19 cellular contexts compared by ENCODE assay signal in genomic region chr7:2730846-2731770, GRCh38. TPM values are rescaled to one million over a fixed set of nuclear protein-coding genes. Genes with fewer than 3 reads are reported as not detected.
DNase-seq lines count a peak whose midpoint lies in the region; ATAC-seq, FAIRE-seq and TF ChIP-seq lines count a peak whose summit lies in the region.
"Had no signal": no experiment of that assay in that cellular context is flagged by ENCODE, and none has a peak within 500 bp of the region (broad histone marks: within the 10 kb centered on the region; RNA-seq: fewer than 3 reads in every experiment).

No MANE protein-coding gene starts in this region.

- peak; percentile 56 for DNase-seq in right atrium auricular region (ENCODE audit: low spot score)
- no peak for DNase-seq in left ventricle myocardium superior
- DNase-seq in bronchial epithelial cell (ENCODE audit: low read depth) = peak; percentile 11
- no peak for DNase-seq in nephron progenitor cell
- no peak for DNase-seq in urothelium cell line (ENCODE audit: low spot score)
- no peak for DNase-seq in kidney tubule cell (ENCODE audit: low spot score)
- no peak for DNase-seq in medulla oblongata (ENCODE audit: extremely low spot score)
- DNase-seq: erythroblast, MG63, NCI-H1930, NCI-H748 treated with DMSO at 0.1 percent for 48 hours had no signal

- FAIRE-seq in bronchial epithelial cell (lab: Jason Lieb, UNC) (no peak), urothelium cell line (lab: Jason Lieb, UNC) (peak; percentile 44)
- FAIRE-seq: GM18507, GM19239, keratinocyte had no signal

- peak overlapping the region; percentile 93 for H3K27ac Mint-ChIP-seq in nephron progenitor cell

- no peak overlapping the region for H3K4me3 ChIP-seq in right atrium auricular region
- no peak overlapping the region for H3K4me3 ChIP-seq in bronchial epithelial cell (ENCODE audit: low read depth, low read length)
- H3K4me3 ChIP-seq: adrenal gland, MG63, psoas muscle, thyroid gland had no signal

- peaks cover 66% of the 10 kb centered on the region for H3K4me1 Mint-ChIP-seq in nephron progenitor cell

- no peaks in the 10 kb centered on the region for H3K9me3 Mint-ChIP-seq in nephron progenitor cell

- H3K27me3 ChIP-seq in right atrium auricular region (no peaks in the 10 kb centered on the region), bronchial epithelial cell (ENCODE audit: control insufficient read depth, insufficient read depth, low read length) (no peaks in the 10 kb centered on the region)
- H3K27me3 ChIP-seq: adrenal gland, MG63, thyroid gland had no signal

- H3K36me3 ChIP-seq in right atrium auricular region (peaks cover 25% of the 10 kb centered on the region), bronchial epithelial cell (ENCODE audit: control insufficient read depth, insufficient read depth, low read length) (peaks cover 4% of the 10 kb centered on the region)

- H3K27me3 Mint-ChIP-seq in nephron progenitor cell (ENCODE audit: low read depth, poor library complexity) = peaks cover under 1% of the 10 kb centered on the region

- ATAC-seq in left ventricle myocardium superior (no peak), HG02884 (IDR thresholded peaks at IDR 0.05; ENCODE audit: unreplicated experiment) (no peak)
- ATAC-seq: Panc1 had no signal

- peaks cover 53% of the 10 kb centered on the region for H3K36me3 Mint-ChIP-seq in nephron progenitor cell (ENCODE audit: low read depth)

- H3K27ac ChIP-seq in right atrium auricular region = peak overlapping the region in 1 of 2 donors; percentile 69
- H3K27ac ChIP-seq: adrenal gland, thyroid gland had no signal

- no peak overlapping the region for H3K4me3 Mint-ChIP-seq in nephron progenitor cell

- TF ChIP-seq CTCF in right atrium auricular region (IDR thresholded peaks at IDR 0.05) (no peak), bronchial epithelial cell (IDR thresholded peaks at IDR 0.05; ENCODE audit: insufficient read depth, low read length, severe bottlenecking) (no peak), nephron progenitor cell (IDR thresholded peaks at IDR 0.05) (no peak)

- peaks cover 0 to 59% of the 10 kb centered on the region in 2 donors for H3K4me1 ChIP-seq in right atrium auricular region
- H3K4me1 ChIP-seq: thyroid gland had no signal

- H3K9me3 ChIP-seq in right atrium auricular region = no peaks in the 10 kb centered on the region
- H3K9me3 ChIP-seq: adrenal gland, MG63, psoas muscle, thyroid gland had no signal

- intact Hi-C loops in left ventricle myocardium superior (cut with micrococcal nuclease) = no loop called here

RNA-seq across cellular contexts. Expression of gene AMZ1, which starts 43.1 kb away (rescaled TPM):
- total RNA-seq in right atrium auricular region (under 1 TPM in 1 of 2 donors, not detected in 1; 0.07 TPM), left ventricle myocardium superior (0.05 TPM), bronchial epithelial cell (not detected in 2 replicates)
- total RNA-seq: psoas muscle had no signal

Comparison
In these comparisons a context has a peak if more than half of its experiments do, and no peak if none do; other contexts are left out.
1. DNase-seq: peak in right atrium auricular region (single experiment) and bronchial epithelial cell (single experiment); none in left ventricle myocardium superior (single experiment), nephron progenitor cell (single experiment), urothelium cell line (single experiment), kidney tubule cell (single experiment) and medulla oblongata (single experiment).